1 cellular context compared by ENCODE assay signal in genomic region chr3:50435382-50435781, GRCh38.
TF ChIP-seq lines count a peak whose summit lies in the region.

No MANE protein-coding gene starts in this region.

TF ChIP-seq in neural cell, 6 proteins besides CTCF, POLR2A, EP300 and RAD21 (continued from another document):
- TF ChIP-seq, protein P1, sequence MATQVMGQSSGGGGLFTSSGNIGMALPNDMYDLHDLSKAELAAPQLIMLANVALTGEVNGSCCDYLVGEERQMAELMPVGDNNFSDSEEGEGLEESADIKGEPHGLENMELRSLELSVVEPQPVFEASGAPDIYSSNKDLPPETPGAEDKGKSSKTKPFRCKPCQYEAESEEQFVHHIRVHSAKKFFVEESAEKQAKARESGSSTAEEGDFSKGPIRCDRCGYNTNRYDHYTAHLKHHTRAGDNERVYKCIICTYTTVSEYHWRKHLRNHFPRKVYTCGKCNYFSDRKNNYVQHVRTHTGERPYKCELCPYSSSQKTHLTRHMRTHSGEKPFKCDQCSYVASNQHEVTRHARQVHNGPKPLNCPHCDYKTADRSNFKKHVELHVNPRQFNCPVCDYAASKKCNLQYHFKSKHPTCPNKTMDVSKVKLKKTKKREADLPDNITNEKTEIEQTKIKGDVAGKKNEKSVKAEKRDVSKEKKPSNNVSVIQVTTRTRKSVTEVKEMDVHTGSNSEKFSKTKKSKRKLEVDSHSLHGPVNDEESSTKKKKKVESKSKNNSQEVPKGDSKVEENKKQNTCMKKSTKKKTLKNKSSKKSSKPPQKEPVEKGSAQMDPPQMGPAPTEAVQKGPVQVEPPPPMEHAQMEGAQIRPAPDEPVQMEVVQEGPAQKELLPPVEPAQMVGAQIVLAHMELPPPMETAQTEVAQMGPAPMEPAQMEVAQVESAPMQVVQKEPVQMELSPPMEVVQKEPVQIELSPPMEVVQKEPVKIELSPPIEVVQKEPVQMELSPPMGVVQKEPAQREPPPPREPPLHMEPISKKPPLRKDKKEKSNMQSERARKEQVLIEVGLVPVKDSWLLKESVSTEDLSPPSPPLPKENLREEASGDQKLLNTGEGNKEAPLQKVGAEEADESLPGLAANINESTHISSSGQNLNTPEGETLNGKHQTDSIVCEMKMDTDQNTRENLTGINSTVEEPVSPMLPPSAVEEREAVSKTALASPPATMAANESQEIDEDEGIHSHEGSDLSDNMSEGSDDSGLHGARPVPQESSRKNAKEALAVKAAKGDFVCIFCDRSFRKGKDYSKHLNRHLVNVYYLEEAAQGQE (IDR thresholded peaks at IDR 0.05; ENCODE audit: borderline replicate concordance): no peak
- TF ChIP-seq EZH2 (IDR thresholded peaks at IDR 0.05; ENCODE audit: borderline replicate concordance, insufficient read depth, low read length, poor library complexity, severe bottlenecking) (no peak), SMC3 (conservative IDR thresholded peaks at IDR 0.05; ENCODE audit: poor library complexity) (peak; percentile 44), TAF1 (IDR thresholded peaks at IDR 0.05; ENCODE audit: low read depth) (no peak), MXI1 (conservative IDR thresholded peaks at IDR 0.05; ENCODE audit: poor library complexity, severe bottlenecking) (no peak)
